8 cellular contexts compared by ENCODE assay signal in genomic region chr3:17635675-17636074, GRCh38.
DNase-seq lines count a peak whose midpoint lies in the region; ATAC-seq, FAIRE-seq and TF ChIP-seq lines count a peak whose summit lies in the region.
"Not testable (repeated sequence)": the region's sequence is repeated elsewhere in the genome, so short reads cannot be mapped to it uniquely, and the experiment has no call there.

No MANE protein-coding gene starts in this region.

- BruUV-seq in endothelial cell of umbilical vein (replicated peaks; lab: Mats Ljungman, UMichigan): not testable (repeated sequence)

- DNase-seq in A172 (ENCODE audit: low spot score) (peak; percentile 72), EH (ENCODE audit: low read depth) (peak; percentile 86), HFF-Myc (ENCODE audit: extremely low read depth, low read depth) (peak; percentile 20), RPMI7951 (ENCODE audit: low read depth) (peak; percentile 73), astrocyte of the cerebellum (ENCODE audit: low read depth) (peak; percentile 24), endothelial cell of umbilical vein (ENCODE audit: low read depth, low spot score) (peak; percentile 83)
- DNase-seq in heart left ventricle; sciatic nerve (ENCODE audit: low spot score): not testable (repeated sequence)

- H3K79me2 ChIP-seq in endothelial cell of umbilical vein (ENCODE audit: control insufficient read depth, insufficient read depth, low read length): not testable (repeated sequence)

- peak in 3 of 4 donors; percentile 16 to 56 (median 49) for ATAC-seq in heart left ventricle
- peak; percentile 70 for ATAC-seq in sciatic nerve

- not testable (repeated sequence) for TF ChIP-seq CTCF in HFF-Myc (IDR thresholded peaks at IDR 0.05; ENCODE audit: low read depth, low read length, missing control alignments); astrocyte of the cerebellum (IDR thresholded peaks at IDR 0.05; ENCODE audit: low read depth, low read length, missing control alignments); endothelial cell of umbilical vein (IDR thresholded peaks at IDR 0.05; ENCODE audit: extremely low read depth in 1 of 2, insufficient read depth in 1 of 2, low read depth in 1 of 2, low read length in 2 of 2); heart left ventricle (IDR thresholded peaks at IDR 0.05)

- not testable (repeated sequence) for H3K9me3 ChIP-seq in endothelial cell of umbilical vein (replicated peaks; ENCODE audit: control insufficient read depth, insufficient read depth, low read length); heart left ventricle

- not testable (repeated sequence) for H3K9me1 ChIP-seq in endothelial cell of umbilical vein (replicated peaks; ENCODE audit: control insufficient read depth, extremely low read depth, insufficient read depth, low read length)

- H3K36me3 ChIP-seq in endothelial cell of umbilical vein (ENCODE audit: control insufficient read depth in 2 of 2, extremely low read depth in 1 of 2, insufficient read depth in 2 of 2, low read length in 2 of 2); heart left ventricle: not testable (repeated sequence)

- in situ Hi-C loops in astrocyte of the cerebellum (cut with HindIII; ENCODE audit: low sequenced_read_pairs): not testable (repeated sequence)

- H2AFZ ChIP-seq in endothelial cell of umbilical vein (ENCODE audit: low read depth, low read length): peak overlapping the region; percentile 23

- intact Hi-C loops in endothelial cell of umbilical vein (cut with micrococcal nuclease): loop anchor here (1.0 to 5.0 kb wide), 2 partner anchors 58 to 107 kb away; partner anchors contain the start of gene TBC1D5
- intact Hi-C loops in heart left ventricle (cut with DNase I); sciatic nerve (cut with DNase I): not testable (repeated sequence)

- H3K27ac ChIP-seq in endothelial cell of umbilical vein (ENCODE audit: insufficient read depth, low read depth, low read length) (peak overlapping the region; percentile 50), heart left ventricle (peak overlapping the region in 1 of 12 donors; percentile 2)

- H3K4me1 ChIP-seq in endothelial cell of umbilical vein (ENCODE audit: control insufficient read depth, extremely low read depth, insufficient read depth, low read length) (peaks cover 35% of the 10 kb centered on the region), heart left ventricle (peaks cover 0 to 49% (median 15%) of the 10 kb centered on the region in 12 donors)

- dilution Hi-C loops in endothelial cell of umbilical vein (cut with MboI; ENCODE audit: extremely low pct_ligation_motif_present, low sequenced_read_pairs): not testable (repeated sequence)

- CTCF ChIA-PET in endothelial cell of umbilical vein (lab: Charles Lee): interaction anchor here (1.0 to 2.6 kb wide), 3 partner anchors 9 to 205 kb away, joined by 3 to 23 read pairs (median 5); partner anchors contain the start of gene TBC1D5

- FAIRE-seq in endothelial cell of umbilical vein (lab: Jason Lieb, UNC): not testable (repeated sequence)

- WGBS in heart left ventricle, 4 donors: 18 to 31% (median 25%) methylated on average over 2 of the region's 2 CpGs

- POLR2A ChIA-PET in endothelial cell of umbilical vein (lab: Charles Lee): not testable (repeated sequence)

- H3K4me3 ChIP-seq in HFF-Myc (replicated peaks; ENCODE audit: low read depth, low read length); astrocyte of the cerebellum (ENCODE audit: low read depth, low read length); endothelial cell of umbilical vein (replicated peaks in 1 of 3; ENCODE audit: insufficient read depth in 1 of 3, low read depth in 1 of 3, low read length in 3 of 3); heart left ventricle: not testable (repeated sequence)

- TF ChIP-seq POLR2A in endothelial cell of umbilical vein (IDR thresholded peaks at IDR 0.05; ENCODE audit: low read depth, low read length); heart left ventricle (IDR thresholded peaks at IDR 0.05): not testable (repeated sequence)

- not testable (repeated sequence) for H4K20me1 ChIP-seq in endothelial cell of umbilical vein (replicated peaks; ENCODE audit: control insufficient read depth, extremely low read depth, insufficient read depth, low read length)

- H3K27me3 ChIP-seq in endothelial cell of umbilical vein (ENCODE audit: control insufficient read depth in 2 of 2, insufficient read depth in 2 of 2, low read length in 2 of 2); heart left ventricle: not testable (repeated sequence)

- H3K9ac ChIP-seq in endothelial cell of umbilical vein (replicated peaks; ENCODE audit: extremely low read depth, insufficient read depth, low read length): not testable (repeated sequence)

- peak overlapping the region; percentile 52 for H3K4me2 ChIP-seq in endothelial cell of umbilical vein (ENCODE audit: insufficient read depth, low read length)

TF ChIP-seq in endothelial cell of umbilical vein, 7 proteins besides CTCF, POLR2A, EP300 and RAD21:
- TF ChIP-seq FOS (IDR thresholded peaks at IDR 0.05; ENCODE audit: borderline replicate concordance, insufficient read depth, low read length) (peak; percentile 45), JUN (IDR thresholded peaks at IDR 0.05; ENCODE audit: borderline replicate concordance, insufficient read depth, insufficient read length, low read depth) (peak; percentile 38)
